In the genomic region with DNA sequence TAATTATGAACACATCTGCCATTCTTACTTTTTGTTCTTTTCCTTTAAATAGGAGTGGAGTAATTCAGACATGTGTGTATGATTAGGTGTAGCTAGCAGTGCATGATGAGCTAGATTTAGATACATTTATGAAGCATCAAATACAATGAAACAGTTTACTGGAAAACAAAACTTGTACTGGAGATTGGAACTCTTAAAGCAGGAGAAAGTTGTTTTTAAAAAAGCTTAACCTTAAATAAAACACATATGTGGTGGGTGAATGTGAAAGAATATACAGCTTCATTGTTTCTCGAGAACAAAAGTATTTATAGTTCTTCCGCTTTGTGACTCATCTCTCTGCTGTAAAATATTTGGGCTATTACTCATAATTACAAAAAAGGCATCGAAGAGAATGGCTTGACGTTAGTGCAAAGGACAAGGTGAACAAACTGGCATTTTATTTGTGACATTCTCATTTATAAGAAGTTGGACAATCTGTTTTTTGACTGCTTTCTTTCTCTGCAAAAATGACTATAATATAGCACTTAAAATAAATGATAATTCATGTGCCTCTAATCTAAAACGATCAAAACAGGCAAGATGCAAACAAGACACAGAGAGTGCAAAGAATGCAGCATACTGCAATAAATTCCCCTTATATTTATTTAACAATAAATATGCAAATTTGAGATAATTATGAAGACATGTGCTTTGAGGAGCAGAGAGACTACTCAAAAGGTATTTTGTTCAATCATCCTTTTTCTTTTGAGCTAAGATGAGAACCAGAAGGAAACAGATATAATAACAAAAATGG, we compare ENCODE assay signal across 9 cellular contexts.
DNase-seq lines count a peak whose midpoint lies in the region; ATAC-seq and TF ChIP-seq lines count a peak whose summit lies in the region.
"Had no signal": no experiment of that assay in that cellular context is flagged by ENCODE, and none has a peak within 500 bp of the region (broad histone marks: within the 10 kb centered on the region; RNA-seq: fewer than 3 reads in every experiment).

No MANE protein-coding gene starts in this region.

- H3K4me1 ChIP-seq in ACC112 (ENCODE audit: control insufficient read depth, insufficient read depth, low read length, unreplicated experiment) (peaks cover 17% of the 10 kb centered on the region), thoracic aorta (ENCODE audit: control insufficient read depth in 1 of 2, low read depth in 2 of 2) (peaks cover 9 to 28% of the 10 kb centered on the region in 2 donors), mucosa of descending colon (ENCODE audit: low read depth) (no peaks in the 10 kb centered on the region)

- no peak for DNase-seq in chondrocyte (ENCODE audit: low spot score)
- no peak for DNase-seq in thoracic aorta (ENCODE audit: low spot score)
- DNase-seq in activated CD8-positive, alpha-beta memory T cell treated with anti-CD3 and anti-CD28 coated beads, Interleukin-2, amount 50 U/mL, for 48 hours: no peak
- DNase-seq in mucosa of descending colon: no peak
- DNase-seq in hypothalamus (lab: John Stamatoyannopoulos, UW): no peak
- DNase-seq: DND-41 had no signal

- TF ChIP-seq CTCF in chondrocyte (IDR thresholded peaks at IDR 0.05) (no peak), thoracic aorta (IDR thresholded peaks at IDR 0.05) (no peak), mucosa of descending colon (IDR thresholded peaks at IDR 0.05) (no peak)

- H3K27me3 ChIP-seq in ACC112 (ENCODE audit: insufficient read depth, low read length) (no peaks in the 10 kb centered on the region), thoracic aorta (replicated peaks; ENCODE audit: insufficient read depth) (no peaks in the 10 kb centered on the region)

- H3K4me3 ChIP-seq in ACC112 (ENCODE audit: low read depth, low read length) (peak overlapping the region; percentile 60), thoracic aorta (peak overlapping the region; percentile 1), mucosa of descending colon (no peak overlapping the region)

- peak overlapping the region; percentile 4 for H3K4me3 Mint-ChIP-seq in chondrocyte (ENCODE audit: unreplicated experiment)

- H3K9me3 Mint-ChIP-seq in chondrocyte (ENCODE audit: low read depth): peaks cover 6% of the 10 kb centered on the region

- no peaks in the 10 kb centered on the region for H3K79me2 ChIP-seq in ACC112 (ENCODE audit: control insufficient read depth, insufficient read depth, low read length, unreplicated experiment)

- no peaks in the 10 kb centered on the region for H3K36me3 ChIP-seq in ACC112 (ENCODE audit: insufficient read depth, low read length)
- H3K36me3 ChIP-seq in thoracic aorta: no peaks in the 10 kb centered on the region
- no peaks in the 10 kb centered on the region for H3K36me3 ChIP-seq in mucosa of descending colon (ENCODE audit: low read depth)

- H3K27ac Mint-ChIP-seq in chondrocyte (ENCODE audit: unreplicated experiment): peak overlapping the region; percentile 71

- peak overlapping the region; percentile 82 for H2AFZ ChIP-seq in ACC112 (ENCODE audit: low read length, unreplicated experiment)

- ATAC-seq in GM19467 (IDR thresholded peaks at IDR 0.05; ENCODE audit: unreplicated experiment) (peak; percentile 73), HG03558 (IDR thresholded peaks at IDR 0.05; ENCODE audit: extremely low read depth, unreplicated experiment) (peak; percentile 63), thoracic aorta (ENCODE audit: insufficient number of reproducible peaks, low FRiP score, low read depth) (peak; percentile 69), mucosa of descending colon (no peak)

- H3K9me3 ChIP-seq in thoracic aorta (no peaks in the 10 kb centered on the region), mucosa of descending colon (no peaks in the 10 kb centered on the region)

- no peaks in the 10 kb centered on the region for H3K27me3 Mint-ChIP-seq in chondrocyte (ENCODE audit: low read depth)

- H3K27ac ChIP-seq in ACC112 (ENCODE audit: low read depth, low read length): peak overlapping the region; percentile 74
- H3K27ac ChIP-seq in thoracic aorta: peak overlapping the region; percentile 43 to 59

- H3K36me3 Mint-ChIP-seq in chondrocyte (ENCODE audit: low read depth): no peaks in the 10 kb centered on the region

- H3K4me1 Mint-ChIP-seq in chondrocyte (ENCODE audit: low read depth): peaks cover 39% of the 10 kb centered on the region

- intact Hi-C loops in mucosa of descending colon (cut with DNase I, micrococcal nuclease): no loop called here
